ENCODE assay signal across 8 cellular contexts in the genomic region with DNA sequence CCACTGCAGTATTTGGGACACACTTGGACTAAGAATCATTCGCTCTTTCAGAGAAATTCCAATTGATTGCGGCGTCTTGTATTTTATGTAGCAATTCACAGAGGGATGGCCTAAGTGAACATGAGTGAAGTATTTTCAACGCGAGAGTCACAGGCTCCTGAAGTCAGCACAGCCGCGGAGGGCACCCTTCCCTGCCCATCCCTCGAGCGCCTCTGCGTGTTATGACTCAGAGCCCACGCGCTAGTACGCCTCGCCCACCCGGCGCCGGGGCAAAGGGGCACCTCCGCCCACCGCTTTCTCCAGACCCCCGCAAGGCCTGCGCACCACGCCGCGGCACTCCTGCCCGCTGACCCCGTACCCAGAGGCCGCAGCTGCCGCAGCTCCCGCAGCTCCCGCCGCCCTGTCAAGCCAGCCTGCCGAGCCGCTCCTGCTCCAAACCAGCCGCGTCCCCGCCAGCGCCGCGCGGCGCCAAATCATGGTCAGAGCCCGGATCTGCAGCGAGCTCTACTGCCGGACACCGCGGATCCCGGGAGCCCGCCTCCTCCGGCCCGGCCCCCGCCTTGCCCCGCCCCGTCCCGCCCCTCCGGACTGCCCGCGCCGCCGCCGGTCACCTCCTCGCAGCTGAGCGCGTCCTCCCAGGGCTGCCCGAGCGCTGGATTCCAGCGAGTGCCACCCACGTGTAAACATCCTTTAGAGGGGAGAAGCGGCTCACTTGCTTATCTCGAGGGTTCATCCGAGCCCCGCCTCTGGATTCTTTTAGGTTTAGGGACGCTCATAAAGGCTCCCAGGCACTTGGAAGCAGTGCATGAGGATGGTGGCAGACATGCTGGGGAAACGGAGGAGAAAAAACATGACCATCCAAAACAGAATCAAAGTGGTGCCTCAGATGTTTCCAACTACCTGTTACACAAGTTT. TPM values are rescaled to one million over a fixed set of nuclear protein-coding genes. Genes with fewer than 3 reads are reported as not detected.
DNase-seq lines count a peak whose midpoint lies in the region; TF ChIP-seq lines count a peak whose summit lies in the region.

Gene GLRX2 (minus strand): TSS at position 509 of the 915 bp plus-strand sequence. CDS start 32 bp downstream, at position 477.

- no peaks in the 10 kb centered on the region for H3K36me3 ChIP-seq in neuron (ENCODE audit: insufficient read depth, low read length)
- peaks cover 1 to 7% (median 6%) of the 10 kb centered on the region in 5 donors for H3K36me3 ChIP-seq in subcutaneous abdominal adipose tissue (ENCODE audit: control insufficient read depth in 5 of 5, insufficient read depth in 5 of 5, low read length in 5 of 5)

- H3K4me1 ChIP-seq in neuron (ENCODE audit: insufficient read depth, low read length) (no peaks in the 10 kb centered on the region), subcutaneous abdominal adipose tissue (ENCODE audit: control insufficient read depth in 5 of 5, insufficient read depth in 5 of 5, low read length in 5 of 5) (peaks cover 4 to 39% (median 27%) of the 10 kb centered on the region in 5 donors)

- H3K27me3 ChIP-seq in neuron (ENCODE audit: insufficient read depth, low read length) (no peaks in the 10 kb centered on the region), subcutaneous abdominal adipose tissue (ENCODE audit: control insufficient read depth in 5 of 5, insufficient read depth in 4 of 5, low read length in 5 of 5) (no peaks in the 10 kb centered on the region)

- H3K9ac ChIP-seq in subcutaneous abdominal adipose tissue (ENCODE audit: low read length in 5 of 5) = peak within 1 kb of the TSS; percentile 86 to 94 (median 88)

- H2AFZ ChIP-seq in neuron (ENCODE audit: low read depth, low read length) = peak within 1 kb of the TSS; percentile 58

- H3K4me3 ChIP-seq in LNCaP clone FGC (ENCODE audit: low read depth, low read length) = peak within 1 kb of the TSS; percentile 69
- peak within 1 kb of the TSS; percentile 84 to 91 for H3K4me3 ChIP-seq in foreskin fibroblast (ENCODE audit: low read depth in 1 of 2, low read length in 2 of 2)
- peak within 1 kb of the TSS; percentile 59 for H3K4me3 ChIP-seq in neuron (ENCODE audit: low read length)
- H3K4me3 ChIP-seq in subcutaneous abdominal adipose tissue (ENCODE audit: low read depth in 1 of 5, low read length in 5 of 5) = peak within 1 kb of the TSS; percentile 74 to 95 (median 78)

- peak; percentile 75 for DNase-seq in GDM1 (lab: John Stamatoyannopoulos, UW)
- DNase-seq in H4 (ENCODE audit: low spot score) = peak; percentile 66
- DNase-seq in LNCaP clone FGC (ENCODE audit: low read depth) = no peak
- peak; percentile 77 for DNase-seq in SIG-M5 treated with dmso at 0.1 percent for 504 hours (lab: John Stamatoyannopoulos, UW; ENCODE audit: unreplicated experiment)
- peak; percentile 53 for DNase-seq in activated gamma-delta T cell treated with anti-CD3 and anti-CD28 coated beads, Interleukin-2, amount 50 U/mL, for 16 hours (ENCODE audit: low read depth)
- DNase-seq in foreskin fibroblast = peak; percentile 91 to 97

- TF ChIP-seq CTCF in LNCaP clone FGC (IDR thresholded peaks at IDR 0.05; ENCODE audit: control insufficient read depth, extremely low read depth, insufficient read depth) (no peak; the same call in 1 of the 2 replicates), foreskin fibroblast (IDR thresholded peaks at IDR 0.05; ENCODE audit: low read depth, low read length) (no peak)

- no peaks in the 10 kb centered on the region for H3K9me3 ChIP-seq in neuron (ENCODE audit: low read length)
- no peaks in the 10 kb centered on the region for H3K9me3 ChIP-seq in subcutaneous abdominal adipose tissue (ENCODE audit: control insufficient read depth in 5 of 5, low read length in 5 of 5)

- H3K27ac ChIP-seq in subcutaneous abdominal adipose tissue (ENCODE audit: low read depth, low read length) = peak within 1 kb of the TSS; percentile 94

RNA-seq across cellular contexts. Expression of gene GLRX2, which starts in this region (rescaled TPM):
- total RNA-seq in H4 (2014; rRNA removed; shearing (Covaris generic)) = 26.7 and 41.3 TPM in 2 replicates
